ENCODE assay signal across 8 cellular contexts in the genomic region with DNA sequence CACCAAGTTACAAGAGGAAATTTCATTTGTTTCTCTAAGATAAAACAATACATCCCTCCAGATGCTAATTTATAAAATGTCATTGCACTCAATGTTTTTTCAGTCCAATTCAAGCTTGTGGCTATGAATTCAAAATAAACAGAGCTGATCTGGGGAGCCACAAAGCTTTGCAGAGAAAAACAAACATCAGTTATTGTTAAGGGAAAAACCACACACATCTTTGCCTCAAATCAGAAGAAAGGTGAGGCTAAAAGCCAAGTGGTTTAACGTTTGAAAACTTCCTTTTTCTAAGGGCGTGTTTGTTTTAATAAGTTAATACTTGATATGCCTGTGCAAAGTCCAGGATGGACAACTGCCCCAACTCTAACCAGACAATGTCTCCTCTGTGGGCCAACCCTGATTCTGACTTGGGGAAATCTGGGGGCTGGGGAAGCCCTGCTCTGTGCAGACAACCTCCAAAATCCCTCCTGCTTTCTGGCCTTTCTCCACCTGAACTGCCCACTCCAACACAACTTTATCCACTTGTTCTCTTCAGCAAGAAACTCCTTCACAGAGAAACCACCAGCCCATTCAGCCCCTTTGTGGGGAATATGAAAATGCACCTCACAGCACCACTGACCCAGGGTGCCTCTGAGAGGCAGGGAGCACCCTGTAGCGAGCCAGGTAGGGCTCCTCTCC. TPM values are rescaled to one million over a fixed set of nuclear protein-coding genes. Genes with fewer than 3 reads are reported as not detected.
DNase-seq lines count a peak whose midpoint lies in the region; ATAC-seq and TF ChIP-seq lines count a peak whose summit lies in the region.

No MANE protein-coding gene starts in this region.

- H3K36me3 ChIP-seq in lower lobe of right lung (no peaks in the 10 kb centered on the region), heart left ventricle (no peaks in the 10 kb centered on the region), testis (ENCODE audit: low read depth, missing control alignments) (no peaks in the 10 kb centered on the region)

- WGBS in heart left ventricle, 4 donors = 46 to 66% (median 55%) methylated on average over 3 of the region's 3 CpGs
- 52 to 69% methylated on average over 3 of the region's 3 CpGs for WGBS in testis, 2 donors

- TF ChIP-seq POLR2A in heart left ventricle (IDR thresholded peaks at IDR 0.05) (no peak), testis (IDR thresholded peaks at IDR 0.05) (no peak)

- intact Hi-C loops in lower lobe of right lung (cut with DNase I) (no loop called here), heart left ventricle (cut with DNase I) (no loop called here), testis (cut with DNase I; ENCODE audit: low total_unique reads) (no loop called here)

- TF ChIP-seq CTCF in RWPE1 (conservative IDR thresholded peaks at IDR 0.05; ENCODE audit: low read depth) (no peak), lower lobe of right lung (IDR thresholded peaks at IDR 0.05) (no peak), heart left ventricle (IDR thresholded peaks at IDR 0.05) (no peak), testis (IDR thresholded peaks at IDR 0.05) (no peak)

- peak; percentile 94 for DNase-seq in Caki2 (ENCODE audit: low read depth)
- no peak for DNase-seq in RWPE1 (ENCODE audit: low spot score)
- DNase-seq in lower lobe of right lung = no peak
- no peak for DNase-seq in heart left ventricle
- DNase-seq in DMS114 treated with DMSO at 0.1 percent for 48 hours (lab: John Stamatoyannopoulos, UW; ENCODE audit: unreplicated experiment) = no peak
- no peak for DNase-seq in testis

- in situ Hi-C loops in Caki2 (cut with HindIII; ENCODE audit: low pct_unique_long_range_greater_than_20kb, low sequenced_read_pairs) = no loop called here

- H3K9me3 ChIP-seq in lower lobe of right lung (no peaks in the 10 kb centered on the region), heart left ventricle (no peaks in the 10 kb centered on the region), testis (no peaks in the 10 kb centered on the region)

- H3K27ac ChIP-seq in RWPE1 (peak overlapping the region; percentile 95), lower lobe of right lung (no peak overlapping the region), heart left ventricle (peak overlapping the region in 2 of 12 donors; percentile 34 to 71), testis (no peak overlapping the region)

- CTCF ChIA-PET in RWPE1 (lab: Yijun Ruan, JAX) = interaction anchor here (0.9 kb wide), 2 partner anchors 45 to 77 kb away, joined by 3 to 4 read pairs; partner anchors contain the start of gene NT5E

- H3K27me3 ChIP-seq in lower lobe of right lung (ENCODE audit: low read depth) = no peaks in the 10 kb centered on the region
- peaks cover 0 to 3% (median 0%) of the 10 kb centered on the region in 9 donors for H3K27me3 ChIP-seq in heart left ventricle
- H3K27me3 ChIP-seq in testis = no peaks in the 10 kb centered on the region

- H3K4me3 ChIP-seq in lower lobe of right lung (no peak overlapping the region), heart left ventricle (no peak overlapping the region), testis (no peak overlapping the region)

- POLR2A ChIA-PET in RWPE1 (lab: Yijun Ruan, JAX; ENCODE audit: low non-redundant PET) = interaction anchor here (1.2 kb wide), 1 partner anchor 45 kb away, joined by 5 read pairs; the partner anchor contains the start of gene NT5E

- H3K4me1 ChIP-seq in lower lobe of right lung = peaks cover 12% of the 10 kb centered on the region
- peaks cover 0 to 26% (median 5%) of the 10 kb centered on the region in 12 donors for H3K4me1 ChIP-seq in heart left ventricle
- peaks cover 4% of the 10 kb centered on the region for H3K4me1 ChIP-seq in testis

- ATAC-seq in GM21825 (IDR thresholded peaks at IDR 0.05; ENCODE audit: unreplicated experiment) (peak; percentile 62), lower lobe of right lung (peak; percentile 59 to 64), heart left ventricle (no peak), GM21390 (IDR thresholded peaks at IDR 0.05; ENCODE audit: unreplicated experiment) (no peak)

RNA-seq across cellular contexts. Expression of gene NT5E, which starts 44.6 kb away (rescaled TPM):
- 46.2 and 47.0 TPM in 2 replicates for total RNA-seq in Caki2 (2014; rRNA removed; shearing (Covaris generic); ENCODE audit: low replicate concordance)
- total RNA-seq in lower lobe of right lung = 18.0 TPM
- total RNA-seq in heart left ventricle = 10 to 100 TPM in 1 of 9 donors, 1 to 10 TPM in 8; 1.8 to 11.0 (median 4.8) TPM
- 1 to 10 TPM in 1 of 2 donors, under 1 TPM in 1; 0.88 to 1.5 TPM for polyA plus RNA-seq in heart left ventricle
- total RNA-seq in testis = 10 to 100 TPM; 32.4 to 33.8 TPM
- 32.3 TPM for polyA plus RNA-seq in testis (ENCODE audit: insufficient read depth, low read depth, low replicate concordance)

Comparison
In these comparisons a context has a peak if more than half of its experiments do, and no peak if none do; other contexts are left out.
1. ATAC-seq: peak in GM21825 (single experiment) and lower lobe of right lung (2 of 2); none in heart left ventricle (0 of 4) and GM21390 (single experiment).